In genomic region chr22:20046730-20047129, GRCh38 we compare ENCODE assay signal across 29 cellular contexts.
"Had no signal": no experiment of that assay in that cellular context is flagged by ENCODE, and none has a peak within 500 bp of the region (broad histone marks: within the 10 kb centered on the region; RNA-seq: fewer than 3 reads in every experiment).

No MANE protein-coding gene starts in this region.

- H3K36me3 ChIP-seq: breast epithelium had no signal

- H3K9me3 ChIP-seq: body of pancreas, breast epithelium had no signal

- H3K27ac ChIP-seq: body of pancreas, brain microvascular endothelial cell, breast epithelium, VCaP had no signal

- H3K9me3 Mint-ChIP-seq: activated B cell treated with CpG ODN at 0.5 μM for 24 hours; activated naive CD4-positive, alpha-beta T cell treated with anti-CD3 and anti-CD28 coated beads, Interleukin-2, amount 50 U/mL, for 24 hours had no signal

- H3K27me3 ChIP-seq: body of pancreas, brain microvascular endothelial cell, breast epithelium had no signal

- H3K27ac Mint-ChIP-seq: activated B cell treated with CpG ODN at 0.5 μM for 24 hours; activated CD4-positive, alpha-beta memory T cell treated with anti-CD3 and anti-CD28 coated beads for 36 hours; activated CD4-positive, alpha-beta T cell treated with anti-CD3 and anti-CD28 coated beads, Interleukin-2, amount 10 ng/mL, durations not matched to agents 24 days and 14 days; activated naive CD4-positive, alpha-beta T cell treated with anti-CD3 and anti-CD28 coated beads, Interleukin-2, amount 10 ng/mL, durations not matched to agents 7 days and 5 days; activated naive CD4-positive, alpha-beta T cell treated with anti-CD3 and anti-CD28 coated beads, Interleukin-2, amount 50 U/mL, for 24 hours; activated naive CD8-positive, alpha-beta T cell treated with anti-CD3 and anti-CD28 coated beads for 36 hours; activated T-cell treated with anti-CD3 and anti-CD28 coated beads, Interleukin-2, amount 50 U/mL, for 72 hours; activated T-helper 2 cell treated with anti-CD3 and anti-CD28 coated beads, Interferon-gamma antibody, Interleukin-2, Interleukin-4, amounts not matched to agents 10 μg/mL and 5 μg/mL and 100 μg/mL, durations not matched to agents 14 hours and 24 hours and 36 hours; T-helper 2 cell treated with Interferon-gamma antibody and Interleukin-4, amounts not matched to agents 5 μg/mL and 100 μg/mL, for 36 hours had no signal

- H3K4me1 Mint-ChIP-seq: activated naive CD4-positive, alpha-beta T cell treated with anti-CD3 and anti-CD28 coated beads, Interleukin-2, amount 10 ng/mL, durations not matched to agents 7 days and 5 days had no signal

- H3K4me3 Mint-ChIP-seq: activated B cell treated with CpG ODN at 0.5 μM for 24 hours; activated CD4-positive, alpha-beta memory T cell treated with anti-CD3 and anti-CD28 coated beads for 36 hours; activated CD4-positive, alpha-beta T cell treated with anti-CD3 and anti-CD28 coated beads, Interleukin-2, amount 10 ng/mL, durations not matched to agents 24 days and 14 days; activated naive CD4-positive, alpha-beta T cell treated with anti-CD3 and anti-CD28 coated beads, Interleukin-2, amount 10 ng/mL, durations not matched to agents 7 days and 5 days; activated naive CD4-positive, alpha-beta T cell treated with anti-CD3 and anti-CD28 coated beads, Interleukin-2, amount 50 U/mL, for 24 hours; activated naive CD8-positive, alpha-beta T cell treated with anti-CD3 and anti-CD28 coated beads for 36 hours; activated T-cell treated with anti-CD3 and anti-CD28 coated beads, Interleukin-2, amount 50 U/mL, for 4 hours; activated T-cell treated with anti-CD3 and anti-CD28 coated beads, Interleukin-2, amount 50 U/mL, for 72 hours; T-helper 2 cell treated with Interferon-gamma antibody and Interleukin-4, amounts not matched to agents 5 μg/mL and 100 μg/mL, for 36 hours had no signal

- H3K27me3 Mint-ChIP-seq: activated B cell treated with CpG ODN at 0.5 μM for 24 hours; activated CD4-positive, alpha-beta memory T cell treated with anti-CD3 and anti-CD28 coated beads for 36 hours; activated CD4-positive, alpha-beta T cell treated with anti-CD3 and anti-CD28 coated beads, Interleukin-2, amount 10 ng/mL, durations not matched to agents 24 days and 14 days; activated naive CD4-positive, alpha-beta T cell treated with anti-CD3 and anti-CD28 coated beads, Interleukin-2, amount 10 ng/mL, durations not matched to agents 7 days and 5 days; activated naive CD4-positive, alpha-beta T cell treated with anti-CD3 and anti-CD28 coated beads, Interleukin-2, amount 50 U/mL, for 24 hours; activated naive CD8-positive, alpha-beta T cell treated with anti-CD3 and anti-CD28 coated beads for 36 hours had no signal

- H3K4me1 ChIP-seq: body of pancreas, breast epithelium had no signal

- DNase-seq: activated B cell treated with CpG ODN at 0.5 μM for 24 hours; activated CD4-positive, alpha-beta memory T cell treated with anti-CD3 and anti-CD28 coated beads for 36 hours; activated CD4-positive, alpha-beta T cell treated with anti-CD3 and anti-CD28 coated beads for 4 hours; activated CD4-positive, alpha-beta T cell treated with anti-CD3 and anti-CD28 coated beads, Interleukin-2, amount 10 ng/mL, durations not matched to agents 24 days and 14 days; activated CD4-positive, alpha-beta T cell treated with anti-CD3 and anti-CD28 coated beads, Interleukin-2, amount 50 U/mL, for 1 hour; activated CD4-positive, alpha-beta T cell treated with anti-CD3 and anti-CD28 coated beads, Interleukin-2, amount 50 U/mL, for 4 hours; activated CD4-positive, CD25-positive, alpha-beta regulatory T cell treated with anti-CD3 and anti-CD28 coated beads, Interleukin-2, amount 50 U/mL, for 72 hours; activated CD8-positive, alpha-beta memory T cell treated with anti-CD3 and anti-CD28 coated beads, Interleukin-2, amount 50 U/mL, for 4 hours; activated effector memory CD4-positive, alpha-beta T cell treated with Interleukin-2 at 50 U/mL for 16 hours; activated gamma-delta T cell; activated naive CD4-positive, alpha-beta T cell treated with anti-CD3 and anti-CD28 coated beads, Interleukin-2, amount 10 ng/mL, durations not matched to agents 7 days and 5 days; activated naive CD4-positive, alpha-beta T cell treated with Interleukin-2 at 50 U/mL for 16 hours; activated naive CD8-positive, alpha-beta T cell treated with anti-CD3 and anti-CD28 coated beads for 36 hours; activated T-cell treated with anti-CD3 and anti-CD28 coated beads for 4 hours; activated T-cell treated with anti-CD3 and anti-CD28 coated beads, Interleukin-2, amount 50 U/mL, for 1 hour; activated T-cell treated with anti-CD3 and anti-CD28 coated beads, Interleukin-2, amount 50 U/mL, for 4 hours; activated T-cell treated with anti-CD3 and anti-CD28 coated beads, Interleukin-2, amount 50 U/mL, for 72 hours; amygdala; anterior cingulate cortex; body of pancreas; brain microvascular endothelial cell; central memory CD4-positive, alpha-beta T cell; T-helper 2 cell; T-helper 9 cell had no signal

- ATAC-seq: activated T-cell treated with anti-CD3 and anti-CD28 coated beads, Interleukin-2, amount 50 U/mL, for 4 hours; activated T-cell treated with anti-CD3 and anti-CD28 coated beads, Interleukin-2, amount 50 U/mL, for 72 hours; body of pancreas had no signal

- H3K4me3 ChIP-seq: body of pancreas, breast epithelium had no signal
